ENCODE assay signal across 23 cellular contexts in the genomic region with DNA sequence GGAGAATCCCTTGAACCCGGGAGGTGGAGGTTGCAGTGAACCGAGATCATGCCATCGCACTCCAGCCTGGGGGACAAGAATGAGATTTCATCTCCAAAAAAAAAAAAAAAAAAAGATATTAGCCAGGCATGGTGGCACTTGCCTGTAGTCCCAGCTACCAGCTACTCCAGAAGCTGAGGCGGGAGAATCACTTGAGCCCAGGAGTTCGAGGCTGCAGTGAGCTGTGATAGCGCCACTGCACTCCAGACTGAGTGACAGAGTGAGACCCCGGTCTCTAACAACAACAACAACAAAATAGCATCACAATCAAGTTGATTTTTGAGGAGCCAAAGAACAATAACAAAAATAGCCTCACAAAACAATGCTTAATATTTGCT. TPM values are rescaled to one million over a fixed set of nuclear protein-coding genes. Genes with fewer than 3 reads are reported as not detected.
DNase-seq lines count a peak whose midpoint lies in the region; ATAC-seq, FAIRE-seq and TF ChIP-seq lines count a peak whose summit lies in the region.
"Had no signal": no experiment of that assay in that cellular context is flagged by ENCODE, and none has a peak within 500 bp of the region (broad histone marks: within the 10 kb centered on the region; RNA-seq: fewer than 3 reads in every experiment).

No MANE protein-coding gene starts in this region.

- no peak overlapping the region for H3K27ac ChIP-seq in CD4-positive, CD25-positive, alpha-beta regulatory T cell (ENCODE audit: insufficient read depth, low read length, poor library complexity, severe bottlenecking)
- H3K27ac ChIP-seq in colonic mucosa (peak overlapping the region; percentile 69), pancreas (peak overlapping the region; percentile 49 to 86 (median 81))
- H3K27ac ChIP-seq: cardiac muscle cell had no signal

- H3K27ac Mint-ChIP-seq in CD4-positive, CD25-positive, alpha-beta regulatory T cell = peak overlapping the region in 1 of 3 donors; percentile 17
- peak overlapping the region; percentile 45; the same call in 1 of the 2 replicates for H3K27ac Mint-ChIP-seq in HFFc6
- H3K27ac Mint-ChIP-seq: activated CD4-positive, alpha-beta T cell treated with anti-CD3 and anti-CD28 coated beads, Interleukin-2, amount 10 ng/mL, durations not matched to agents 24 days and 14 days; stimulated activated naive CD8-positive, alpha-beta T cell treated with anti-CD3 and anti-CD28 coated beads, Interleukin-15, Interleukin-2, amounts not matched to agents 100 ng/mL and 50 ng/mL, for 24 hours had no signal

- TF ChIP-seq CTCF in HFFc6 (IDR thresholded peaks at IDR 0.05) (no peak), colonic mucosa (IDR thresholded peaks at IDR 0.05) (no peak), pancreas (IDR thresholded peaks at IDR 0.05) (no peak)

- 23 to 24% methylated on average over 7 of the region's 7 CpGs for WGBS in pancreas, 2 donors

- ATAC-seq in CD4-positive, CD25-positive, alpha-beta regulatory T cell (ENCODE audit: low read depth in 2 of 2) = no peak
- ATAC-seq in pancreas = no peak
- ATAC-seq: activated T-cell treated with anti-CD3 and anti-CD28 coated beads, Interleukin-2, amount 50 U/mL, for 4 hours; esophagus mucosa had no signal

- intact Hi-C loops in colonic mucosa (cut with DNase I) = no loop called here
- intact Hi-C loops in pancreas (cut with DNase I) = no loop called here

- H3K4me1 ChIP-seq in CD4-positive, CD25-positive, alpha-beta regulatory T cell (ENCODE audit: control insufficient read depth, insufficient read depth, low read length, poor library complexity, severe bottlenecking) = peaks cover 18% of the 10 kb centered on the region
- H3K4me1 ChIP-seq in colonic mucosa (peaks cover 8% of the 10 kb centered on the region), pancreas (peaks cover 14 to 15% (median 15%) of the 10 kb centered on the region in 3 donors)

- peaks cover 28% of the 10 kb centered on the region for H3K36me3 ChIP-seq in CD4-positive, CD25-positive, alpha-beta regulatory T cell (ENCODE audit: control insufficient read depth, insufficient read depth, low read length)
- H3K36me3 ChIP-seq in colonic mucosa = no peaks in the 10 kb centered on the region
- peaks cover 0 to 18% (median 0%) of the 10 kb centered on the region in 3 donors for H3K36me3 ChIP-seq in pancreas
- H3K36me3 ChIP-seq: cardiac muscle cell had no signal

- H3K4me3 ChIP-seq in CD4-positive, CD25-positive, alpha-beta regulatory T cell (ENCODE audit: low read depth, low read length) = no peak overlapping the region
- H3K4me3 ChIP-seq in colonic mucosa (peak overlapping the region; percentile 95), pancreas (peak overlapping the region in 1 of 4 donors; percentile 89)
- H3K4me3 ChIP-seq: cardiac muscle cell, sigmoid colon had no signal

- no peaks in the 10 kb centered on the region for H3K9me3 ChIP-seq in CD4-positive, CD25-positive, alpha-beta regulatory T cell (ENCODE audit: control insufficient read depth in 2 of 2, low read length in 2 of 2)
- H3K9me3 ChIP-seq in colonic mucosa (no peaks in the 10 kb centered on the region), pancreas (no peaks in the 10 kb centered on the region)
- H3K9me3 ChIP-seq: left lung, sigmoid colon had no signal

- peaks cover 0 to 2% (median 0%) of the 10 kb centered on the region in 7 donors for H3K9me3 Mint-ChIP-seq in CD4-positive, CD25-positive, alpha-beta regulatory T cell
- H3K9me3 Mint-ChIP-seq in HFFc6 = no peaks in the 10 kb centered on the region
- H3K9me3 Mint-ChIP-seq: activated CD4-positive, alpha-beta T cell treated with anti-CD3 and anti-CD28 coated beads, Interleukin-2, amount 10 ng/mL, durations not matched to agents 24 days and 14 days; activated T-cell treated with anti-CD3 and anti-CD28 coated beads, Interleukin-2, amount 50 U/mL, for 4 hours; stimulated activated naive CD8-positive, alpha-beta T cell treated with anti-CD3 and anti-CD28 coated beads, Interleukin-15, Interleukin-2, amounts not matched to agents 100 ng/mL and 50 ng/mL, for 24 hours had no signal

- H3K4me1 Mint-ChIP-seq in CD4-positive, CD25-positive, alpha-beta regulatory T cell = peaks cover 0 to 37% (median 23%) of the 10 kb centered on the region in 4 donors
- peaks cover 16% of the 10 kb centered on the region for H3K4me1 Mint-ChIP-seq in HFFc6 (ENCODE audit: low read depth)

- no peaks in the 10 kb centered on the region for H3K27me3 Mint-ChIP-seq in CD4-positive, CD25-positive, alpha-beta regulatory T cell
- H3K27me3 Mint-ChIP-seq in HFFc6 (ENCODE audit: insufficient read depth) = peaks cover 3% of the 10 kb centered on the region; the same call in 1 of the 2 replicates
- H3K27me3 Mint-ChIP-seq: activated CD4-positive, alpha-beta T cell treated with anti-CD3 and anti-CD28 coated beads, Interleukin-2, amount 10 ng/mL, durations not matched to agents 24 days and 14 days; stimulated activated naive CD8-positive, alpha-beta T cell treated with anti-CD3 and anti-CD28 coated beads, Interleukin-15, Interleukin-2, amounts not matched to agents 100 ng/mL and 50 ng/mL, for 24 hours had no signal

- no peak for FAIRE-seq in pancreas (lab: Jason Lieb, UNC)
- FAIRE-seq: urothelium cell line had no signal

- DNase-seq in CD4-positive, CD25-positive, alpha-beta regulatory T cell = no peak
- DNase-seq in HFFc6 = no peak
- no peak for DNase-seq in colonic mucosa
- DNase-seq in pancreas = no peak
- no peak for DNase-seq in NCI-H524 treated with DMSO at 0.1 percent for 48 hours (lab: John Stamatoyannopoulos, UW)
- DNase-seq in glomerular visceral epithelial cell (ENCODE audit: extremely low spot score) = no peak
- no peak for DNase-seq in NCI-H2081 treated with DMSO at 0.1 percent for 48 hours (lab: John Stamatoyannopoulos, UW)
- DNase-seq: activated CD4-positive, alpha-beta T cell treated with anti-CD3 and anti-CD28 coated beads, Interleukin-2, amount 10 ng/mL, durations not matched to agents 24 days and 14 days; activated T-cell treated with anti-CD3 and anti-CD28 coated beads, Interleukin-2, amount 50 U/mL, for 4 hours; AML-193; dorsolateral prefrontal cortex; Karpas-422; left lung; NCI-H1105; NCI-H2107; NCI-H774; occipital lobe; sigmoid colon; stimulated activated CD4-positive, alpha-beta T cell treated with anti-CD3 and anti-CD28 coated beads, Interleukin-1b, Interleukin-23, amount 100 ng/mL, for 48 hours had no signal

- H3K4me3 Mint-ChIP-seq in CD4-positive, CD25-positive, alpha-beta regulatory T cell = peak overlapping the region in 3 of 4 donors; percentile 33 to 88 (median 87)
- peak overlapping the region; percentile 96 for H3K4me3 Mint-ChIP-seq in HFFc6
- H3K4me3 Mint-ChIP-seq: activated CD4-positive, alpha-beta T cell treated with anti-CD3 and anti-CD28 coated beads, Interleukin-2, amount 10 ng/mL, durations not matched to agents 24 days and 14 days; stimulated activated naive CD8-positive, alpha-beta T cell treated with anti-CD3 and anti-CD28 coated beads, Interleukin-15, Interleukin-2, amounts not matched to agents 100 ng/mL and 50 ng/mL, for 24 hours had no signal

- peaks cover 15% of the 10 kb centered on the region for H3K36me3 Mint-ChIP-seq in CD4-positive, CD25-positive, alpha-beta regulatory T cell
- peaks cover 22% of the 10 kb centered on the region for H3K36me3 Mint-ChIP-seq in HFFc6 (ENCODE audit: low read depth)

- peak overlapping the region in 1 of 2 donors; percentile 19 for H3K9ac ChIP-seq in colonic mucosa (ENCODE audit: low read depth in 2 of 2, low read length in 2 of 2)

- H3K27me3 ChIP-seq in CD4-positive, CD25-positive, alpha-beta regulatory T cell (ENCODE audit: control insufficient read depth, insufficient read depth, low read length) = no peaks in the 10 kb centered on the region
- no peaks in the 10 kb centered on the region for H3K27me3 ChIP-seq in colonic mucosa
- no peaks in the 10 kb centered on the region for H3K27me3 ChIP-seq in pancreas
- H3K27me3 ChIP-seq: cardiac muscle cell, dorsolateral prefrontal cortex, left lung, sigmoid colon had no signal

RNA-seq across cellular contexts. Expression of a gene that starts 2.3 kb away (rescaled TPM):
- 37.4 TPM for total RNA-seq in CD4-positive, CD25-positive, alpha-beta regulatory T cell
- polyA plus RNA-seq in CD4-positive, CD25-positive, alpha-beta regulatory T cell = 10 to 100 TPM; 41.8 to 56.0 (median 49.3) TPM
- total RNA-seq in HFFc6 (2021; fragmentation: NEBNext Ultra II Directional; extraction: Animal tissue kit (Norgen Biotek cat#: 25700)) = 10 to 100 TPM; 60.1 to 69.2 (median 64.8) TPM
- total RNA-seq in colonic mucosa (10 to 100 TPM; 49.3 to 53.2 TPM), pancreas (10 to 100 TPM; 10.3 to 26.6 (median 20.2) TPM)
- polyA plus RNA-seq in pancreas = 10 to 100 TPM; 26.4 to 69.2 TPM

RNA-seq across cellular contexts. Expression of a gene that starts 26.5 kb away (rescaled TPM):
- total RNA-seq in CD4-positive, CD25-positive, alpha-beta regulatory T cell = not detected
- polyA plus RNA-seq in CD4-positive, CD25-positive, alpha-beta regulatory T cell = not detected
- 1 to 10 TPM; 3.4 to 7.9 (median 4.2) TPM for total RNA-seq in HFFc6 (2021; fragmentation: NEBNext Ultra II Directional; extraction: Animal tissue kit (Norgen Biotek cat#: 25700))
- total RNA-seq in colonic mucosa (1 to 10 TPM in 1 of 2 donors, under 1 TPM in 1; 0.44 to 1.4 TPM), pancreas (10 to 100 TPM in 3 of 6 donors, 1 to 10 TPM in 3; 1.4 to 22.8 (median 11.4) TPM)
- 10 to 100 TPM in 1 of 2 donors, 1 to 10 TPM in 1; 8.6 to 50.9 TPM for polyA plus RNA-seq in pancreas
- total RNA-seq: activated CD4-positive, alpha-beta T cell treated with anti-CD3 and anti-CD28 coated beads, Interleukin-2, amount 10 ng/mL, durations not matched to agents 24 days and 14 days had no signal

RNA-seq across cellular contexts. Expression of a gene that starts 33.5 kb away (rescaled TPM):
- total RNA-seq in CD4-positive, CD25-positive, alpha-beta regulatory T cell = 30.5 TPM
- 10 to 100 TPM in 3 of 4 donors, 1 to 10 TPM in 1; 8.6 to 22.8 (median 15.5) TPM for polyA plus RNA-seq in CD4-positive, CD25-positive, alpha-beta regulatory T cell
- total RNA-seq in HFFc6 (2021; fragmentation: NEBNext Ultra II Directional; extraction: Animal tissue kit (Norgen Biotek cat#: 25700)) = 10 to 100 TPM; 41.4 to 53.3 (median 46.1) TPM
- total RNA-seq in colonic mucosa = 10 to 100 TPM; 19.2 to 32.1 TPM
- 10 to 100 TPM in 3 of 6 donors, 1 to 10 TPM in 3; 8.2 to 14.8 (median 10.3) TPM for total RNA-seq in pancreas
- 1 to 10 TPM; 9.5 to 9.6 TPM for polyA plus RNA-seq in pancreas

RNA-seq across cellular contexts. Expression of a gene that starts 33.8 kb away (rescaled TPM):
- total RNA-seq in CD4-positive, CD25-positive, alpha-beta regulatory T cell = 167 TPM
- polyA plus RNA-seq in CD4-positive, CD25-positive, alpha-beta regulatory T cell = 100 to 1,000 TPM; 413 to 484 (median 460) TPM
- total RNA-seq in HFFc6 (2021; fragmentation: NEBNext Ultra II Directional; extraction: Animal tissue kit (Norgen Biotek cat#: 25700)) = 100 to 1,000 TPM; 324 to 395 (median 373) TPM
- 100 to 1,000 TPM; 203 to 312 TPM for total RNA-seq in colonic mucosa
- 10 to 100 TPM; 49.8 to 85.4 (median 76.1) TPM for total RNA-seq in pancreas
- 10 to 100 TPM; 51.5 to 86.4 TPM for polyA plus RNA-seq in pancreas

RNA-seq across cellular contexts. Expression of a gene that starts 43.1 kb away (rescaled TPM):
- total RNA-seq in CD4-positive, CD25-positive, alpha-beta regulatory T cell = 15.2 TPM
- 10 to 100 TPM; 12.1 to 21.3 (median 16.9) TPM for polyA plus RNA-seq in CD4-positive, CD25-positive, alpha-beta regulatory T cell
- 10 to 100 TPM; 50.9 to 72.1 (median 56.0) TPM for total RNA-seq in HFFc6 (2021; fragmentation: NEBNext Ultra II Directional; extraction: Animal tissue kit (Norgen Biotek cat#: 25700))
- total RNA-seq in colonic mucosa (10 to 100 TPM in 1 of 2 donors, 1 to 10 TPM in 1; 9.2 to 20.0 TPM), pancreas (10 to 100 TPM; 11.0 to 18.9 (median 13.9) TPM)
- polyA plus RNA-seq in pancreas = 10 to 100 TPM; 14.8 to 22.0 TPM
